Comparison of ENCODE assay signal across 13 cellular contexts in the genomic region with DNA sequence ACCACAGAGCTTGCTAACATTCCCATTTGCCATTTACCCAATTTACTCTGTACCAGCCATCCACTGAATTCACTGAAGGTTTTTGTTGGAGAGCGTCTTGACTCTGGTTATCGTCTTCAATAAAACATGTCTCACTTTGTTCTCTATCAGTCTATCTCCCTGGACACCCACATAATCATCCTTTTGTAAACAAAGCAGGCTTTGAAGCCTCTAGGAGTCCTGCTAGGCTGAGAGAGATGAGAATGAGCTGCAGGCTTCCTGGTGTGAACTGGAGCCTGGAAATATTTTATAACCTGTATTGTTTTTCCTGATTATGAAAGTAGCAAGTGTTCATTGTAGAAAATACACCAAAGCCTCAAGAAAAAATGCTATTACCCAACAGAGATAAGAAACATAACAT.
DNase-seq lines count a peak whose midpoint lies in the region; ATAC-seq and TF ChIP-seq lines count a peak whose summit lies in the region.
"Had no signal": no experiment of that assay in that cellular context is flagged by ENCODE, and none has a peak within 500 bp of the region (broad histone marks: within the 10 kb centered on the region; RNA-seq: fewer than 3 reads in every experiment).

No MANE protein-coding gene starts in this region.

- no peak overlapping the region for H3K4me3 ChIP-seq in Karpas-422 (ENCODE audit: low read length)
- no peak overlapping the region for H3K4me3 ChIP-seq in fibroblast of the aortic adventitia (ENCODE audit: low read depth, low read length)
- H3K4me3 ChIP-seq in parathyroid adenoma (ENCODE audit: low read depth, low read length), result no peak overlapping the region
- no peak overlapping the region for H3K4me3 ChIP-seq in tibial artery
- H3K4me3 ChIP-seq in PC-9, result no peak overlapping the region

- TF ChIP-seq CTCF in fibroblast of the aortic adventitia (IDR thresholded peaks at IDR 0.05; ENCODE audit: insufficient read depth, low read length) (no peak), parathyroid adenoma (IDR thresholded peaks at IDR 0.05) (no peak), tibial artery (IDR thresholded peaks at IDR 0.05) (no peak), PC-9 (conservative IDR thresholded peaks at IDR 0.05) (no peak)
- no peak for TF ChIP-seq CTCF in CD4-positive, alpha-beta T cell (IDR thresholded peaks at IDR 0.05)

- H3K9me2 ChIP-seq in Karpas-422 (replicated peaks; ENCODE audit: insufficient read depth, low read length) (no peaks in the 10 kb centered on the region), PC-9 (ENCODE audit: insufficient read depth) (no peaks in the 10 kb centered on the region)

- H3K27ac Mint-ChIP-seq in CD4-positive, alpha-beta T cell, result no peak overlapping the region
- H3K27ac Mint-ChIP-seq: activated naive CD4-positive, alpha-beta T cell treated with anti-CD3 and anti-CD28 coated beads for 36 hours; stimulated activated naive CD8-positive, alpha-beta T cell treated with anti-CD3 and anti-CD28 coated beads, Interleukin-15, Interleukin-2, amounts not matched to agents 100 ng/mL and 50 ng/mL, for 24 hours; T-helper 17 cell had no signal

- H2AFZ ChIP-seq in Karpas-422 (ENCODE audit: low read length), result no peak overlapping the region
- H2AFZ ChIP-seq in parathyroid adenoma, result peak overlapping the region; percentile 3
- H2AFZ ChIP-seq in PC-9, result no peak overlapping the region

- POLR2A ChIA-PET in PC-9 (lab: Charles Lee; ENCODE audit: unreplicated experiment), result no interaction called here
- POLR2A ChIA-PET in CD4-positive, alpha-beta T cell (lab: Charles Lee), result interaction anchor here (0.9 kb wide), 1 partner anchor 8 kb away, joined by 3 read pairs; no protein-coding TSS in a partner anchor

- H3K4me3 Mint-ChIP-seq in CD4-positive, alpha-beta T cell, result no peak overlapping the region
- H3K4me3 Mint-ChIP-seq: activated naive CD4-positive, alpha-beta T cell treated with anti-CD3 and anti-CD28 coated beads for 36 hours; stimulated activated naive CD8-positive, alpha-beta T cell treated with anti-CD3 and anti-CD28 coated beads, Interleukin-15, Interleukin-2, amounts not matched to agents 100 ng/mL and 50 ng/mL, for 24 hours; T-helper 17 cell had no signal

- H3K9me3 Mint-ChIP-seq in CD4-positive, alpha-beta T cell, result no peaks in the 10 kb centered on the region
- H3K9me3 Mint-ChIP-seq: activated naive CD4-positive, alpha-beta T cell treated with anti-CD3 and anti-CD28 coated beads for 36 hours; stimulated activated naive CD8-positive, alpha-beta T cell treated with anti-CD3 and anti-CD28 coated beads, Interleukin-15, Interleukin-2, amounts not matched to agents 100 ng/mL and 50 ng/mL, for 24 hours had no signal

- CTCF ChIA-PET in PC-9 (lab: Charles Lee), result no interaction called here
- CTCF ChIA-PET in CD4-positive, alpha-beta T cell (lab: Charles Lee), result no interaction called here

- intact Hi-C loops in tibial artery (cut with DNase I; ENCODE audit: low total_unique reads), result no loop called here
- intact Hi-C loops in PC-9 (cut with micrococcal nuclease; ENCODE audit: unreplicated experiment), result no loop called here
- intact Hi-C loops in CD4-positive, alpha-beta T cell (cut with DNase I, micrococcal nuclease), result no loop called here

- H3F3A ChIP-seq in PC-9 (ENCODE audit: insufficient read depth, low read depth), result no peaks in the 10 kb centered on the region

- H3K27me3 ChIP-seq in Karpas-422 (ENCODE audit: low read length) (no peaks in the 10 kb centered on the region), parathyroid adenoma (ENCODE audit: control insufficient read depth, insufficient read depth, low read length) (no peaks in the 10 kb centered on the region), tibial artery (no peaks in the 10 kb centered on the region), PC-9 (ENCODE audit: insufficient read depth, low read depth) (no peaks in the 10 kb centered on the region)
- peaks cover 3% of the 10 kb centered on the region for H3K27me3 ChIP-seq in CD4-positive, alpha-beta T cell (ENCODE audit: control insufficient read depth, insufficient read depth, low read length)

- no TSS peak for BruUV-seq in PC-9 (replicated peaks; lab: Mats Ljungman, UMichigan)

- no peaks in the 10 kb centered on the region for H3K36me3 Mint-ChIP-seq in CD4-positive, alpha-beta T cell (ENCODE audit: low read depth)

- H3K9me3 ChIP-seq in Karpas-422 (ENCODE audit: low read length) (no peaks in the 10 kb centered on the region), parathyroid adenoma (ENCODE audit: control insufficient read depth, low read length) (no peaks in the 10 kb centered on the region), tibial artery (no peaks in the 10 kb centered on the region), PC-9 (ENCODE audit: insufficient read depth, low read depth) (no peaks in the 10 kb centered on the region)
- no peaks in the 10 kb centered on the region for H3K9me3 ChIP-seq in CD4-positive, alpha-beta T cell (ENCODE audit: control insufficient read depth, low read length)

- H3K27ac ChIP-seq in Karpas-422 (ENCODE audit: low read length) (no peak overlapping the region), parathyroid adenoma (peak overlapping the region; percentile 39), tibial artery (no peak overlapping the region), PC-9 (no peak overlapping the region)
- no peak overlapping the region for H3K27ac ChIP-seq in CD4-positive, alpha-beta T cell (ENCODE audit: low read depth, low read length)

- H3K36me3 ChIP-seq in Karpas-422 (ENCODE audit: insufficient read depth, low read length), result no peaks in the 10 kb centered on the region
- H3K36me3 ChIP-seq in parathyroid adenoma (ENCODE audit: control insufficient read depth, insufficient read depth, low read length), result no peaks in the 10 kb centered on the region
- no peaks in the 10 kb centered on the region for H3K36me3 ChIP-seq in tibial artery
- no peaks in the 10 kb centered on the region for H3K36me3 ChIP-seq in PC-9 (ENCODE audit: low read depth)

- no peaks in the 10 kb centered on the region for H3K4me1 ChIP-seq in Karpas-422 (ENCODE audit: low read length)
- H3K4me1 ChIP-seq in parathyroid adenoma, result peaks cover 11% of the 10 kb centered on the region
- no peaks in the 10 kb centered on the region for H3K4me1 ChIP-seq in tibial artery
- H3K4me1 ChIP-seq in PC-9 (replicated peaks; ENCODE audit: insufficient read depth), result peaks cover 10% of the 10 kb centered on the region; the same call in 1 of the 2 replicates

- no peaks in the 10 kb centered on the region for H3K79me2 ChIP-seq in Karpas-422 (ENCODE audit: low read length)
- H3K79me2 ChIP-seq in parathyroid adenoma, result no peaks in the 10 kb centered on the region
- no peaks in the 10 kb centered on the region for H3K79me2 ChIP-seq in PC-9 (ENCODE audit: low read depth)

- DNase-seq in Karpas-422 (peak; percentile 5), NCI-H69 (lab: John Stamatoyannopoulos, UW) (peak; percentile 63), fibroblast of the aortic adventitia (ENCODE audit: low read depth) (peak; percentile 26), tibial artery (no peak), PC-9 (no peak), iPS-NIHi11 (ENCODE audit: low spot score) (no peak)
- DNase-seq in CD4-positive, alpha-beta T cell, result no peak
- DNase-seq: activated naive CD4-positive, alpha-beta T cell treated with anti-CD3 and anti-CD28 coated beads for 36 hours; hippocampal formation; RPMI8226; T-helper 17 cell had no signal

- H3K9ac ChIP-seq in Karpas-422 (ENCODE audit: low read length), result no peak overlapping the region
- H3K9ac ChIP-seq in parathyroid adenoma, result no peak overlapping the region

- no peaks in the 10 kb centered on the region for H4K20me1 ChIP-seq in Karpas-422 (ENCODE audit: insufficient read depth, low read depth, low read length)
- no peaks in the 10 kb centered on the region for H4K20me1 ChIP-seq in PC-9 (ENCODE audit: insufficient read depth)

- no peak for ATAC-seq in CD4-positive, alpha-beta T cell (ENCODE audit: poor library complexity)
- ATAC-seq: T-helper 17 cell had no signal

- peaks cover 20% of the 10 kb centered on the region for H3K27me3 Mint-ChIP-seq in CD4-positive, alpha-beta T cell

- H3K4me2 ChIP-seq in Karpas-422 (ENCODE audit: low read depth, low read length, poor library complexity, severe bottlenecking) (no peak overlapping the region), parathyroid adenoma (ENCODE audit: low read length) (no peak overlapping the region), PC-9 (no peak overlapping the region)

- no peaks in the 10 kb centered on the region for H3K4me1 Mint-ChIP-seq in CD4-positive, alpha-beta T cell (ENCODE audit: low read depth)
- H3K4me1 Mint-ChIP-seq: T-helper 17 cell had no signal

Comparison
In these comparisons a context has a peak if more than half of its experiments do, and no peak if none do; other contexts are left out.
1. DNase-seq: peak in Karpas-422 (single experiment), NCI-H69 (single experiment) and fibroblast of the aortic adventitia (single experiment); none in tibial artery (0 of 2), PC-9 (0 of 2), iPS-NIHi11 (single experiment) and CD4-positive, alpha-beta T cell (0 of 10).